In genomic region chr9:34992376-34992951, GRCh38 we compare ENCODE assay signal across 1 cellular context.
TF ChIP-seq lines count a peak whose summit lies in the region.

No MANE protein-coding gene starts in this region.

TF ChIP-seq in SK-N-SH, 30 proteins besides CTCF, POLR2A, EP300 and RAD21 (continued from another document):
- TF ChIP-seq, protein P1, sequence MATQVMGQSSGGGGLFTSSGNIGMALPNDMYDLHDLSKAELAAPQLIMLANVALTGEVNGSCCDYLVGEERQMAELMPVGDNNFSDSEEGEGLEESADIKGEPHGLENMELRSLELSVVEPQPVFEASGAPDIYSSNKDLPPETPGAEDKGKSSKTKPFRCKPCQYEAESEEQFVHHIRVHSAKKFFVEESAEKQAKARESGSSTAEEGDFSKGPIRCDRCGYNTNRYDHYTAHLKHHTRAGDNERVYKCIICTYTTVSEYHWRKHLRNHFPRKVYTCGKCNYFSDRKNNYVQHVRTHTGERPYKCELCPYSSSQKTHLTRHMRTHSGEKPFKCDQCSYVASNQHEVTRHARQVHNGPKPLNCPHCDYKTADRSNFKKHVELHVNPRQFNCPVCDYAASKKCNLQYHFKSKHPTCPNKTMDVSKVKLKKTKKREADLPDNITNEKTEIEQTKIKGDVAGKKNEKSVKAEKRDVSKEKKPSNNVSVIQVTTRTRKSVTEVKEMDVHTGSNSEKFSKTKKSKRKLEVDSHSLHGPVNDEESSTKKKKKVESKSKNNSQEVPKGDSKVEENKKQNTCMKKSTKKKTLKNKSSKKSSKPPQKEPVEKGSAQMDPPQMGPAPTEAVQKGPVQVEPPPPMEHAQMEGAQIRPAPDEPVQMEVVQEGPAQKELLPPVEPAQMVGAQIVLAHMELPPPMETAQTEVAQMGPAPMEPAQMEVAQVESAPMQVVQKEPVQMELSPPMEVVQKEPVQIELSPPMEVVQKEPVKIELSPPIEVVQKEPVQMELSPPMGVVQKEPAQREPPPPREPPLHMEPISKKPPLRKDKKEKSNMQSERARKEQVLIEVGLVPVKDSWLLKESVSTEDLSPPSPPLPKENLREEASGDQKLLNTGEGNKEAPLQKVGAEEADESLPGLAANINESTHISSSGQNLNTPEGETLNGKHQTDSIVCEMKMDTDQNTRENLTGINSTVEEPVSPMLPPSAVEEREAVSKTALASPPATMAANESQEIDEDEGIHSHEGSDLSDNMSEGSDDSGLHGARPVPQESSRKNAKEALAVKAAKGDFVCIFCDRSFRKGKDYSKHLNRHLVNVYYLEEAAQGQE (IDR thresholded peaks at IDR 0.05; ENCODE audit: low read depth, low read length), result no peak
- no peak for TF ChIP-seq YY1 (IDR thresholded peaks at IDR 0.05; ENCODE audit: low read depth)
- TF ChIP-seq USF1 (IDR thresholded peaks at IDR 0.05; ENCODE audit: borderline replicate concordance, low read depth), result no peak
